Comparison of ENCODE assay signal across 8 cellular contexts in genomic region chr1:166166400-166166699, GRCh38. TPM values are rescaled to one million over a fixed set of nuclear protein-coding genes. Genes with fewer than 3 reads are reported as not detected.
DNase-seq lines count a peak whose midpoint lies in the region; ATAC-seq and FAIRE-seq lines count a peak whose summit lies in the region.

No MANE protein-coding gene starts in this region.

- DNase-seq in skeletal muscle cell (ENCODE audit: low read depth) (no peak), urothelium cell line (ENCODE audit: low spot score) (no peak)
- no peak for DNase-seq in central memory CD4-positive, alpha-beta T cell
- no peak for DNase-seq in activated naive CD4-positive, alpha-beta T cell (lab: John Stamatoyannopoulos, UW)

- no peak overlapping the region for H3K27ac ChIP-seq in ectodermal cell (ENCODE audit: insufficient read depth, low read depth, low read length, poor library complexity, severe bottlenecking)

- H3K27me3 ChIP-seq in ectodermal cell (ENCODE audit: control insufficient read depth, insufficient read depth, low read length, poor library complexity, severe bottlenecking): peaks cover 72% of the 10 kb centered on the region

- H3K4me3 ChIP-seq in ectodermal cell (ENCODE audit: insufficient read depth, low read depth, low read length): peak overlapping the region; percentile 52
- H3K4me3 ChIP-seq in skeletal muscle cell (ENCODE audit: low read depth, low read length): peak overlapping the region; percentile 48

- 0% methylated on average over 41 of the region's 41 CpGs for WGBS in ectodermal cell, 2 experiments

- ATAC-seq in GM19395 (IDR thresholded peaks at IDR 0.05; ENCODE audit: unreplicated experiment) (peak; percentile 0), HG03097 (IDR thresholded peaks at IDR 0.05; ENCODE audit: low FRiP score, unreplicated experiment) (peak; percentile 1), GM18517 (IDR thresholded peaks at IDR 0.05; ENCODE audit: unreplicated experiment) (no peak)

- H3K4me1 ChIP-seq in ectodermal cell (ENCODE audit: control insufficient read depth, insufficient read depth, low read length): no peaks in the 10 kb centered on the region

- H3K36me3 ChIP-seq in ectodermal cell (ENCODE audit: control insufficient read depth, insufficient read depth, low read length): no peaks in the 10 kb centered on the region

- FAIRE-seq in urothelium cell line (lab: Jason Lieb, UNC): no peak

- H3K9me3 ChIP-seq in ectodermal cell (ENCODE audit: control insufficient read depth, low read length): no peaks in the 10 kb centered on the region

RNA-seq across cellular contexts. Expression of gene FAM78B, which starts 0.5 kb away (rescaled TPM):
- polyA plus RNA-seq in ectodermal cell (2013, experiment 1 of 4): 0.33 TPM
- polyA plus RNA-seq in ectodermal cell (2013, experiment 2 of 4): 0.57 TPM
- 0.64 TPM for polyA plus RNA-seq in ectodermal cell (2013, experiment 3 of 4)
- polyA plus RNA-seq in ectodermal cell (2013, experiment 4 of 4): 0.65 TPM
